8 cellular contexts compared by ENCODE assay signal in genomic region chrX:70998402-70999027, GRCh38.
DNase-seq lines count a peak whose midpoint lies in the region; ATAC-seq and TF ChIP-seq lines count a peak whose summit lies in the region.
"Had no signal": no experiment of that assay in that cellular context is flagged by ENCODE, and none has a peak within 500 bp of the region (broad histone marks: within the 10 kb centered on the region; RNA-seq: fewer than 3 reads in every experiment).

No MANE protein-coding gene starts in this region.

- no peak overlapping the region for H3K27ac Mint-ChIP-seq in activated T-cell treated with anti-CD3 and anti-CD28 coated beads, Interleukin-2, amount 50 U/mL, for 24 hours

- no peak overlapping the region for H2BK15ac ChIP-seq in IMR-90 (ENCODE audit: low read depth, low read length)

- no peak overlapping the region for H2AFZ ChIP-seq in IMR-90 (replicated peaks; ENCODE audit: low read length, poor library complexity)

- no peak overlapping the region for H3K4me3 Mint-ChIP-seq in activated T-cell treated with anti-CD3 and anti-CD28 coated beads, Interleukin-2, amount 50 U/mL, for 24 hours

- no peaks in the 10 kb centered on the region for H3K79me1 ChIP-seq in IMR-90 (ENCODE audit: low read depth in 1 of 2, low read length in 2 of 2)

- intact Hi-C loops in IMR-90 (cut with micrococcal nuclease) = loop anchor here (1.0 kb wide), 2 partner anchors 131 to 180 kb away; no protein-coding TSS in a partner anchor
- intact Hi-C loops in adrenal gland (cut with DNase I) = no loop called here
- intact Hi-C loops in left lung (cut with DNase I) = no loop called here

- no peak overlapping the region for H4K91ac ChIP-seq in IMR-90 (ENCODE audit: insufficient read depth, low read depth, low read length)

- H3K9me1 ChIP-seq in IMR-90 (ENCODE audit: insufficient read depth, low read length) = no peaks in the 10 kb centered on the region

- dilution Hi-C loops in IMR-90 (cut with HindIII; ENCODE audit: low sequenced_read_pairs, unreplicated experiment) = no loop called here

- H2BK20ac ChIP-seq in IMR-90 (ENCODE audit: low read depth, low read length) = no peak overlapping the region

- no peaks in the 10 kb centered on the region for H3K4me1 Mint-ChIP-seq in activated T-cell treated with anti-CD3 and anti-CD28 coated beads, Interleukin-2, amount 50 U/mL, for 24 hours (ENCODE audit: low read depth)

- no peak for TF ChIP-seq POLR2A in IMR-90 (IDR thresholded peaks at IDR 0.05; ENCODE audit: low read depth, low read length)
- no peak for TF ChIP-seq POLR2A in adrenal gland (IDR thresholded peaks at IDR 0.05)

- peak overlapping the region; percentile 44; the same call in 1 of the 2 replicates for H3K4me2 ChIP-seq in IMR-90 (ENCODE audit: low read depth, low read length)

- H4K5ac ChIP-seq in IMR-90 (ENCODE audit: low read depth, low read length) = no peak overlapping the region

- H3K36me3 ChIP-seq in IMR-90 (ENCODE audit: control insufficient read depth, insufficient read depth, low read length) (no peaks in the 10 kb centered on the region), adrenal gland (replicated peaks in 1 of 2) (no peaks in the 10 kb centered on the region), left lung (no peaks in the 10 kb centered on the region)

- H2AK5ac ChIP-seq in IMR-90 (ENCODE audit: low read depth, low read length) = no peak overlapping the region

- H3K18ac ChIP-seq in IMR-90 (ENCODE audit: low read depth, low read length) = no peak overlapping the region

- H3K9ac ChIP-seq in IMR-90 (ENCODE audit: low read depth, low read length) = no peak overlapping the region

- TF ChIP-seq CTCF in IMR-90 (conservative IDR thresholded peaks at IDR 0.05; ENCODE audit: low read depth, low read length) (peak; percentile 50), adrenal gland (IDR thresholded peaks at IDR 0.05) (peak in 5 of 6 experiments; percentile 17 to 51 (median 39)), left lung (IDR thresholded peaks at IDR 0.05) (no peak)

- H3K9me3 Mint-ChIP-seq in activated T-cell treated with anti-CD3 and anti-CD28 coated beads, Interleukin-2, amount 50 U/mL, for 24 hours = no peaks in the 10 kb centered on the region

- H3K36me3 Mint-ChIP-seq in activated T-cell treated with anti-CD3 and anti-CD28 coated beads, Interleukin-2, amount 50 U/mL, for 24 hours (ENCODE audit: low read depth) = no peaks in the 10 kb centered on the region

- no peak overlapping the region for H3K56ac ChIP-seq in IMR-90 (ENCODE audit: extremely low read depth, insufficient read depth, low read length)

- CTCF ChIA-PET in IMR-90 (lab: Yijun Ruan, JAX) = interaction anchor here (0.7 to 1.2 kb wide), 2 partner anchors 174 to 180 kb away, joined by 3 read pairs; no protein-coding TSS in a partner anchor

- no peak overlapping the region for H2BK120ac ChIP-seq in IMR-90 (ENCODE audit: low read depth, low read length)

- no peak overlapping the region for H2BK5ac ChIP-seq in IMR-90 (ENCODE audit: low read depth, low read length, poor library complexity, severe bottlenecking)

- BruUV-seq in IMR-90 (replicated peaks; lab: Mats Ljungman, UMichigan) = no TSS peak

- no peak overlapping the region for H2AK9ac ChIP-seq in IMR-90 (replicated peaks; ENCODE audit: low read depth, low read length, poor library complexity)

- in situ Hi-C loops in IMR-90 (cut with MboI; ENCODE audit: low sequenced_read_pairs) = no loop called here

- no peaks in the 10 kb centered on the region for H4K20me1 ChIP-seq in IMR-90 (ENCODE audit: insufficient read depth, low read length)

- DNase-seq in EL = peak; percentile 40
- peak; percentile 47 for DNase-seq in IMR-90
- DNase-seq in adrenal gland = peak; percentile 28 to 60 (median 43)
- DNase-seq in left lung = no peak
- no peak for DNase-seq in activated T-cell treated with anti-CD3 and anti-CD28 coated beads, Interleukin-2, amount 50 U/mL, for 24 hours

- H3K23ac ChIP-seq in IMR-90 (ENCODE audit: low read depth, low read length) = no peak overlapping the region

- no peaks in the 10 kb centered on the region for H3K4me1 ChIP-seq in IMR-90 (ENCODE audit: control insufficient read depth, insufficient read depth, low read length)
- no peaks in the 10 kb centered on the region for H3K4me1 ChIP-seq in adrenal gland (replicated peaks in 1 of 2)
- no peaks in the 10 kb centered on the region for H3K4me1 ChIP-seq in left lung

- no peak overlapping the region for H3K4ac ChIP-seq in IMR-90 (ENCODE audit: low read depth, low read length)

- H3K14ac ChIP-seq in IMR-90 (replicated peaks; ENCODE audit: low read depth, low read length) = no peak overlapping the region

- ATAC-seq in IMR-90 (ENCODE audit: low read depth) = peak; percentile 82
- ATAC-seq in left lung = peak; percentile 50
- no peak for ATAC-seq in HG02759 (IDR thresholded peaks at IDR 0.05; ENCODE audit: unreplicated experiment)
- no peak for ATAC-seq in HG03097 (IDR thresholded peaks at IDR 0.05; ENCODE audit: low FRiP score, unreplicated experiment)
- ATAC-seq: mucosa of descending colon had no signal

- no peak overlapping the region for H4K8ac ChIP-seq in IMR-90 (ENCODE audit: low read depth in 2 of 2, low read length in 2 of 2)

- H3K4me3 ChIP-seq in IMR-90 (ENCODE audit: insufficient read depth, low read depth, low read length) (no peak overlapping the region), adrenal gland (no peak overlapping the region), left lung (no peak overlapping the region)
- H3K4me3 ChIP-seq: mucosa of descending colon had no signal

- H3K27ac ChIP-seq in IMR-90 (ENCODE audit: insufficient read depth, low read length) (no peak overlapping the region), adrenal gland (no peak overlapping the region), left lung (no peak overlapping the region)

- H3K27me3 Mint-ChIP-seq in activated T-cell treated with anti-CD3 and anti-CD28 coated beads, Interleukin-2, amount 50 U/mL, for 24 hours = peaks cover 29% of the 10 kb centered on the region

- 10% methylated on average over 2 of the region's 7 CpGs; no CpG with 5 or more reads in 1 of the 2 experiments for WGBS in IMR-90 (ENCODE audit: extremely low coverage in 2 of 2, insufficient read length in 1 of 2), 2 experiments
- 2 to 28% (median 16%) methylated on average over 7 of the region's 7 CpGs for WGBS in adrenal gland, 4 donors

- H3K27me3 ChIP-seq in IMR-90 (ENCODE audit: control insufficient read depth, insufficient read depth, low read length) (peaks cover 8% of the 10 kb centered on the region), adrenal gland (no peaks in the 10 kb centered on the region), left lung (no peaks in the 10 kb centered on the region)

- POLR2A ChIA-PET in IMR-90 (lab: Charles Lee; ENCODE audit: unreplicated experiment) = no interaction called here

- H3K9me3 ChIP-seq in IMR-90 (ENCODE audit: control insufficient read depth, insufficient read depth, low read length) (no peaks in the 10 kb centered on the region), adrenal gland (replicated peaks in 1 of 3) (no peaks in the 10 kb centered on the region), left lung (no peaks in the 10 kb centered on the region)
- H3K9me3 ChIP-seq: mucosa of descending colon had no signal

- peak; percentile 57 for TF ChIP-seq RAD21 in IMR-90 (IDR thresholded peaks at IDR 0.05; ENCODE audit: low read length)

TF ChIP-seq in IMR-90, 13 proteins besides CTCF, POLR2A, EP300 and RAD21:
- TF ChIP-seq CEBPB (IDR thresholded peaks at IDR 0.05; ENCODE audit: low read depth, low read length) (no peak), SMC3 (IDR thresholded peaks at IDR 0.05; ENCODE audit: low read depth, low read length) (0 out of 2 replicates have a peak, but pooled peaks have one; percentile 17)

Comparison
In these comparisons a context has a peak if more than half of its experiments do, and no peak if none do; other contexts are left out.
1. DNase-seq: peak in EL (single experiment), IMR-90 (single experiment) and adrenal gland (7 of 7); none in left lung (0 of 2) and activated T-cell treated with anti-CD3 and anti-CD28 coated beads, Interleukin-2, amount 50 U/mL, for 24 hours (single experiment).
2. ATAC-seq: peak in IMR-90 (single experiment) and left lung (single experiment); none in HG02759 (single experiment) and HG03097 (single experiment).
3. CTCF ChIP-seq: peak in IMR-90 (single experiment) and adrenal gland (5 of 6); none in left lung (0 of 2).